Comparison of ENCODE assay signal across 24 cellular contexts in the genomic region with DNA sequence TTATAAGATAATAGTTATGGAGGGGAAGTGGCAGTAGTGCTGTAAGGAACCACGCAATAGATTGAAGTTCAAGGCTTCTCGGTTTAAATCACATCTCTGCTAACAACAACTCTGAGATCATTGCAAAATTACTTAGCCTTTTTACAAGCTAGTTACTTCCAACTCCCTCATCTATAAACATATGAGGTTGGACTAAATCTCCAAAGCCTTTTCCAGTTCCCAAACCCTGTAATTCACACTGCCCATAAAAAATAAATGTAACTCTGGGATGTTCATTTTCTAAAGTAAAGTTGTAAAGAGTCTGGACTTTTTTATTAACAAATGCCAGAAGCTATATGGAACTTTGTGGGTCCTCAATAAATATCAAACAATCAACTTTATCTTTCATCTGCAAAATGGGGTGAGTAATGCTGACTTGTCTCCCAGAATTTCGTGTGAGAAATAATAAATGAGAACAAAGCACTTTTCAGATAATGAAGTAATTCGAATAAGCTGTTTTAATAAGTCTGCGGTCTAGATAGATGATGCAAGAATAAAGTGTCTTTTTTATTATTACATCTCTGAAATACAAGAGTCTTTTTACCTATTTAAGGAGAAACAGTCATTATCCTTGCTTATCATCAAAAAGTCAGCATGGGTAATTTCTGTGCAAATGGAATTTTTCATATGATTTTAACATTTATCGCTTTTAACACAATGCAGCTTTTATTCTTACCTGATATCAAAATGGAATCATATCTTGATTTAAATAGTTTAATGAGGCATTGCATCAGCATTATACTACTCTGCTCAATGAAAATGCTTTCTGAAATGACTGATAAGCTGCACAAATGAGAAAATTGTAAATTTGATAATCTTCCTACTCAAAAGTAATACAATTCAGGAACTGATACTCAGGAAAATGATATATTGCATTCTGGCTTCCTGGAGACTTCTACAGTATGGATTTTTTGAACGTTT.
"Had no signal": no experiment of that assay in that cellular context is flagged by ENCODE, and none has a peak within 500 bp of the region (broad histone marks: within the 10 kb centered on the region; RNA-seq: fewer than 3 reads in every experiment).

No MANE protein-coding gene starts in this region.

- H3K4me3 ChIP-seq: dorsolateral prefrontal cortex, gastrocnemius medialis, lung, tibial nerve, uterus had no signal

- H3K36me3 ChIP-seq: gastrocnemius medialis, tibial nerve, uterus had no signal

- H3K4me1 ChIP-seq: gastrocnemius medialis, tibial nerve, uterus had no signal

- H3K27me3 ChIP-seq: dorsolateral prefrontal cortex, gastrocnemius medialis, tibial nerve, uterus had no signal

- ATAC-seq: activated CD8-positive, alpha-beta T cell treated with anti-CD3 and anti-CD28 coated beads, Interleukin-2, amount 10 ng/mL, durations not matched to agents 7 days and 5 days; activated naive CD8-positive, alpha-beta T cell treated with anti-CD3 and anti-CD28 coated beads, Interleukin-2, amount 50 U/mL, for 24 hours; gastrocnemius medialis; left lobe of liver; stimulated activated naive CD8-positive, alpha-beta T cell treated with anti-CD3 and anti-CD28 coated beads, Interleukin-15, Interleukin-2, amounts not matched to agents 100 U/mL and 50 U/mL, for 24 hours had no signal

- H3K27ac ChIP-seq: dorsolateral prefrontal cortex, epithelial cell of prostate, gastrocnemius medialis, tibial nerve, uterus had no signal

- DNase-seq: activated CD4-positive, alpha-beta T cell treated with anti-CD3 and anti-CD28 coated beads, Interleukin-2, amount 10 ng/mL, durations not matched to agents 24 days and 14 days; activated CD8-positive, alpha-beta T cell treated with anti-CD3 and anti-CD28 coated beads, Interleukin-2, amount 10 ng/mL, durations not matched to agents 7 days and 5 days; activated effector memory CD4-positive, alpha-beta T cell treated with Interleukin-2 at 50 U/mL for 16 hours; activated naive CD4-positive, alpha-beta T cell treated with anti-CD3 and anti-CD28 coated beads, Interleukin-2, amount 10 ng/mL, durations not matched to agents 7 days and 5 days; activated naive CD8-positive, alpha-beta T cell treated with anti-CD3 and anti-CD28 coated beads, Interleukin-2, amount 50 U/mL, for 24 hours; activated T-cell treated with anti-CD3 and anti-CD28 coated beads, Interleukin-2, amount 50 U/mL, for 48 hours; anterior cingulate cortex; central memory CD4-positive, alpha-beta T cell; dorsolateral prefrontal cortex; gastrocnemius medialis; head of caudate nucleus; kidney; midbrain; nephron progenitor cell; occipital lobe; retina; stimulated activated CD8-positive, alpha-beta memory T cell treated with anti-CD3 and anti-CD28 coated beads, Interleukin-4, amount 100 ng/mL, for 48 hours; stimulated activated naive CD8-positive, alpha-beta T cell treated with anti-CD3 and anti-CD28 coated beads, Interleukin-15, Interleukin-2, amounts not matched to agents 100 U/mL and 50 U/mL, for 24 hours; substantia nigra; uterus had no signal

- H3K9me3 ChIP-seq: gastrocnemius medialis, tibial nerve, uterus had no signal
